In the genomic region with DNA sequence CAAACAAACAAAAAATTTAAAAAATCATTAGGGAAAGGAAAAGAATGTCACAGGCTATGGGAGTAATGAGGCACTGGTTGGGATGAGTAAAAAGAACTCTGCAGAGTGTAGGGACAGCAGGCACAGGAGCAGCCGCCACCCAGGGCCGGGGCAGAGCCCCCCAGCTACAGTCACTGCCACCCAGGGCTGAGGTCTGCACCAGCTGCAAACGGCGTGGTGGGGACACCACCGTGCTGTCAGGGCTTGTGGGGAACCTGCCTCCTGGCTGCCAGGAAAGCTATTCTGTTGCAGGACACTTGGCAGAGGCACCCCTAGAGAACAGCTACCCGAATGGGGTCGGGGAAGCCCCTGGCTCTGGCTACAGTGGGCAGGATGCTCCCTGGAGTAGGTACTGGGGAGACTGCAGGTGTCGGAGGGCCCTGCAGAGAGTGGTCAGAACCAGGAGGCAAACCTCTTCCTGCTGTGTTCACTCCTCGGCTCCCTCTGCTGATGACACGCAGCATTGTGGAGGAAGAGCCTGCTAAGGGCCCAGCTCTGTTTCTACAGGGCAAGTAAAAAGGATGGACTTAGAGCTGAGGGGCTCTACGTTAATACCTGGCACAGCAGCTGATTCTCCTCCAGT, we compare ENCODE assay signal across 8 cellular contexts. TPM values are rescaled to one million over a fixed set of nuclear protein-coding genes. Genes with fewer than 3 reads are reported as not detected.
DNase-seq lines count a peak whose midpoint lies in the region; ATAC-seq and TF ChIP-seq lines count a peak whose summit lies in the region.

No MANE protein-coding gene starts in this region.

- ATAC-seq in T-cell (replicated peaks in 1 of 4): peak in 3 of 4 experiments; percentile 38 to 60 (median 45)
- no peak for ATAC-seq in HG03280 (IDR thresholded peaks at IDR 0.05; ENCODE audit: unreplicated experiment)

- H3K27ac Mint-ChIP-seq in T-cell: no peak overlapping the region

- no peaks in the 10 kb centered on the region for H3K27me3 Mint-ChIP-seq in T-cell

- peaks cover 0 to 4% (median 0%) of the 10 kb centered on the region in 3 donors for H3K4me1 Mint-ChIP-seq in T-cell

- H3K9me3 Mint-ChIP-seq in T-cell: no peaks in the 10 kb centered on the region

- no peak overlapping the region for H3K4me3 Mint-ChIP-seq in T-cell

- peaks cover 5% of the 10 kb centered on the region for H3K36me3 Mint-ChIP-seq in T-cell

- CTCF ChIA-PET in T-cell (lab: Charles Lee): no interaction called here

- POLR2A ChIA-PET in T-cell (lab: Charles Lee): no interaction called here

- DNase-seq in NCI-H524 (lab: John Stamatoyannopoulos, UW) (peak; percentile 15 to 60), NCI-H524 treated with DMSO at 0.1 percent for 48 hours (lab: John Stamatoyannopoulos, UW) (no peak), HCEC 1CT (peak; percentile 30), T-cell (peak in 3 of 34 experiments; percentile 6 to 8 (median 7)), fibroblast of villous mesenchyme (ENCODE audit: low read depth) (peak; percentile 58)
- peak; percentile 3 for DNase-seq in stimulated activated naive CD4-positive, alpha-beta T cell treated with Interleukin-2 at 50 U/mL for 16 hours (lab: John Stamatoyannopoulos, UW)
- no peak for DNase-seq in effector CD8-positive, alpha-beta T cell (lab: John Stamatoyannopoulos, UW)

- no peak overlapping the region for H3K4me3 ChIP-seq in fibroblast of villous mesenchyme (ENCODE audit: low read depth, low read length)

- peak; percentile 59 for TF ChIP-seq CTCF in fibroblast of villous mesenchyme (IDR thresholded peaks at IDR 0.05; ENCODE audit: insufficient read depth, low read depth, low read length)

RNA-seq across cellular contexts. Expression of a gene that starts 32.3 kb away (rescaled TPM):
- total RNA-seq in T-cell: 10 to 100 TPM; 61.7 to 89.0 (median 82.7) TPM
- 37.1 and 43.2 TPM in 2 replicates for total RNA-seq in fibroblast of villous mesenchyme

Comparison
In these comparisons a context has a peak if more than half of its experiments do, and no peak if none do; other contexts are left out.
1. DNase-seq: peak in NCI-H524 (2 of 2), HCEC 1CT (single experiment), fibroblast of villous mesenchyme (single experiment) and stimulated activated naive CD4-positive, alpha-beta T cell treated with Interleukin-2 at 50 U/mL for 16 hours (single experiment); none in NCI-H524 treated with DMSO at 0.1 percent for 48 hours (single experiment) and effector CD8-positive, alpha-beta T cell (single experiment).